7 cellular contexts compared by ENCODE assay signal in the genomic region with DNA sequence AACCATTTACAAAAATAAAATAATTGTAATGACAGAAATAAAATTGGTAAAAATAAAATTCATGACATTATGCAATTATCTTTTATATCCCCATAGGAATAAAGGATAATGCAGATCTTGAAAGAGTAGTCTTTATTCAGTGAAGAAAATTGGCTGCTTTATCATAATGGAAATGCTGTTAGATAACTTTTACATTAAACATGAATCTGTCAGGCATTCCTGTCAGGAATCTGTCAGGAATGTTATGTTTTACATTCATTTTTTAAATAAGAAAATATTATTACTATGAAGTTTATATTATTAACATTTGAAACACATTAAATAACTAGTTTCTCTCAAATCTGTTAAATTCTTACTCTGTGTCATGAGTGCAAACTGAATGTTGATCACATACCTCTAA.
"Had no signal": no experiment of that assay in that cellular context is flagged by ENCODE, and none has a peak within 500 bp of the region (broad histone marks: within the 10 kb centered on the region; RNA-seq: fewer than 3 reads in every experiment).

No MANE protein-coding gene starts in this region.

- DNase-seq: GDM1, GF-D8 had no signal

- H3K4me3 ChIP-seq: GM12878 had no signal

- FAIRE-seq: GM12878, GM12891, GM12892, GM18507, GM19239 had no signal

- ATAC-seq: GM12878 had no signal
